In the genomic region with DNA sequence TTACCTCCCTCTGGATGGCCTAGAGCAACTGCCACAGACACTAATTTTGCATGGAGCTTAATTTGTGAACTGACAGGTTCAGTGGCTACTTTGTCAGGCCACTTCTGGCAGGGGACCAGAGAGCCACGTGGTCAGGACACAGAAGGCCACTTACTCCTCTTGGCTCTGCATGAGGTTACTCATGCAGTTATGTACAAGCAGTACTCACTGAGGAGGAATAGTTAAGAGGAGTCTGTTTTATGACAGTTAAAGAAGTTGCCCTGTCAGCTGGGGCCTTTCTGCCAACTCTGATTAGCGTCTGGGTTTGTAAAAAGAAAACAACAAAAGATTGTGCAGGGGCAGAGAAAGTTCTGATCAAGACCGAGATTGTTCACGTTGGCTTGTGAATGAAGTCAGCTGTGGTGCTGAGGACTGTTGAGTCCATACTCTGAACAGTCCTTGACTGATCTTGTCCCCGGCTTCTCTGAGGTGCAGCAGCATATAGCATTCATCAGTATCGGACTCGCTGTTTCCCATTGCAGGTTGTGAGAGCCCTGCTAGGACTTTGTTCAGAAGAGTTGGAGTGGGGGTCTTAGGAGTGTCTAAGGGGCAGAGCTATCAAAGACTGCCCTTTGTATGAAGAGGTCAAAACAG, we compare ENCODE assay signal across 17 cellular contexts. TPM values are rescaled to one million over a fixed set of nuclear protein-coding genes. Genes with fewer than 3 reads are reported as not detected.
A peak's percentile ranks its signal among the peaks of the same experiment; 100 is the strongest.
DNase-seq lines count a peak whose midpoint lies in the region; ATAC-seq and TF ChIP-seq lines count a peak whose summit lies in the region.
"Had no signal": no experiment of that assay in that cellular context is flagged by ENCODE, and none has a peak within 500 bp of the region (broad histone marks: within the 10 kb centered on the region; RNA-seq: fewer than 3 reads in every experiment).

No MANE protein-coding gene starts in this region.

- TF ChIP-seq CTCF in adrenal gland (IDR thresholded peaks at IDR 0.05): no peak
- no peak for TF ChIP-seq CTCF in psoas muscle (IDR thresholded peaks at IDR 0.05)
- TF ChIP-seq CTCF in lower leg skin (IDR thresholded peaks at IDR 0.05): no peak

- DNase-seq in G401 (ENCODE audit: low spot score) (peak; percentile 45), adrenal gland (peak; percentile 73 to 94 (median 87)), hippocampal formation (lab: John Stamatoyannopoulos, UW) (peak; percentile 49 to 59), psoas muscle (peak; percentile 80 to 94), DMS53 treated with DMSO at 0.1 percent for 48 hours (lab: John Stamatoyannopoulos, UW; ENCODE audit: unreplicated experiment) (no peak), COR-L47 (lab: John Stamatoyannopoulos, UW) (no peak), lower leg skin (ENCODE audit: low spot score in 2 of 2) (no peak)
- DNase-seq: activated CD4-positive, alpha-beta T cell treated with anti-CD3 and anti-CD28 coated beads, Interleukin-2, amount 50 U/mL, for 1 hour; activated naive CD4-positive, alpha-beta T cell treated with anti-CD3 and anti-CD28 coated beads, Interleukin-2, amount 50 U/mL, for 16 hours; CD4-positive, CD25-positive, alpha-beta regulatory T cell; effector CD4-positive, alpha-beta T cell; GOT3; nephron progenitor cell; stimulated activated CD4-positive, alpha-beta T cell treated with anti-CD3 and anti-CD28 coated beads, Interleukin-4, amount 100 ng/mL, for 4 hours had no signal

- in situ Hi-C loops in G401 (cut with HindIII; ENCODE audit: low sequenced_read_pairs): no loop called here

- H3K27ac ChIP-seq in adrenal gland (peak overlapping the region in 4 of 5 donors; percentile 15 to 70 (median 40)), psoas muscle (peak overlapping the region; percentile 72)
- H3K27ac ChIP-seq: KMS-11, thoracic aorta had no signal

- TF ChIP-seq POLR2A in adrenal gland (IDR thresholded peaks at IDR 0.05) (peak in 1 of 2 donors; percentile 40), lower leg skin (IDR thresholded peaks at IDR 0.05) (no peak)

- WGBS in adrenal gland, 4 donors: 47 to 55% (median 51%) methylated on average over 7 of the region's 7 CpGs
- 38 to 54% (median 46%) methylated on average over 7 of the region's 7 CpGs for WGBS in psoas muscle, 3 donors
- 52 to 53% methylated on average over 7 of the region's 7 CpGs for WGBS in lower leg skin, 2 donors

- intact Hi-C loops in adrenal gland (cut with DNase I): no loop called here
- intact Hi-C loops in psoas muscle (cut with DNase I): loop anchor here in 1 of 2 donors (2.0 kb wide), 1 partner anchor 42 kb away; a partner anchor contains a TSS
- intact Hi-C loops in lower leg skin (cut with DNase I; ENCODE audit: low total_unique reads): no loop called here

- peaks cover 15 to 30% of the 10 kb centered on the region in 2 donors for H3K4me1 ChIP-seq in adrenal gland (replicated peaks in 1 of 2)
- H3K4me1 ChIP-seq in psoas muscle: peaks cover 28% of the 10 kb centered on the region

- H3K9me3 ChIP-seq in adrenal gland (replicated peaks in 1 of 3): no peaks in the 10 kb centered on the region
- no peaks in the 10 kb centered on the region for H3K9me3 ChIP-seq in psoas muscle
- H3K9me3 ChIP-seq: thoracic aorta had no signal

- H3K36me3 ChIP-seq in adrenal gland (replicated peaks in 1 of 2): no peaks in the 10 kb centered on the region
- no peaks in the 10 kb centered on the region for H3K36me3 ChIP-seq in psoas muscle (ENCODE audit: insufficient read depth in 1 of 2, low read depth in 1 of 2)
- H3K36me3 ChIP-seq: thoracic aorta had no signal

- no peak overlapping the region for H3K4me3 ChIP-seq in adrenal gland
- no peak overlapping the region for H3K4me3 ChIP-seq in psoas muscle
- H3K4me3 ChIP-seq in lower leg skin (ENCODE audit: low read depth, poor library complexity, severe bottlenecking): no peak overlapping the region
- H3K4me3 ChIP-seq: thoracic aorta had no signal

- ATAC-seq in psoas muscle (peak; percentile 95 to 98 (median 97)), GM18517 (IDR thresholded peaks at IDR 0.05; ENCODE audit: unreplicated experiment) (no peak)

- H3K27me3 ChIP-seq in adrenal gland (no peaks in the 10 kb centered on the region), psoas muscle (ENCODE audit: insufficient read depth in 3 of 3, low read length in 2 of 3) (no peaks in the 10 kb centered on the region)

RNA-seq across cellular contexts. Expression of a gene that starts 41.4 kb away (rescaled TPM):
- total RNA-seq in G401 (2014; rRNA removed; shearing (Covaris generic)): 12.4 and 24.2 TPM in 2 replicates
- total RNA-seq in adrenal gland (10 to 100 TPM; 11.4 to 36.5 (median 20.7) TPM), psoas muscle (10 to 100 TPM; 19.7 to 54.8 (median 32.5) TPM), lower leg skin (10 to 100 TPM; 56.6 to 87.1 (median 69.5) TPM)
- polyA plus RNA-seq in adrenal gland (10 to 100 TPM; 12.8 to 35.3 (median 21.2) TPM), psoas muscle (10 to 100 TPM in 2 of 3 donors, 1 to 10 TPM in 1; 7.4 to 19.0 (median 14.6) TPM)

Comparison
In these comparisons a context has a peak if more than half of its experiments do, and no peak if none do; other contexts are left out.
1. DNase-seq: peak in G401 (single experiment), adrenal gland (7 of 7), hippocampal formation (2 of 2) and psoas muscle (2 of 2); none in DMS53 treated with DMSO at 0.1 percent for 48 hours (single experiment), COR-L47 (single experiment) and lower leg skin (0 of 2).